In genomic region chr17:996554-997344, GRCh38 we compare ENCODE assay signal across 1 cellular context.
TF ChIP-seq lines count a peak whose summit lies in the region.

Gene TIMM22, plus strand, starts transcription at chr17:997129. Its CDS starts 14 bp downstream, at chr17:997143.

TF ChIP-seq in GM12878, 131 proteins besides CTCF, POLR2A, EP300 and RAD21 (continued from another document and continues in another):
- peak; percentile 74 for TF ChIP-seq E2F8 (IDR thresholded peaks at IDR 0.05; ENCODE audit: low read depth, partially characterized antibody)
- no peak for TF ChIP-seq NR2C2 (IDR thresholded peaks at IDR 0.05; ENCODE audit: borderline replicate concordance, control insufficient read depth, insufficient read length, low read depth)
- no peak for TF ChIP-seq CUX1 (IDR thresholded peaks at IDR 0.05; ENCODE audit: insufficient replicate concordance, low read depth, low read length)
- TF ChIP-seq RFX5 (IDR thresholded peaks at IDR 0.05; ENCODE audit: low read depth, low read length) = no peak
- no peak for TF ChIP-seq ZNF622 (IDR thresholded peaks at IDR 0.05)
- TF ChIP-seq ZBTB11 (CRISPR knock-in tag; IDR thresholded peaks at IDR 0.05) = no peak
- TF ChIP-seq CEBPZ (IDR thresholded peaks at IDR 0.05; ENCODE audit: low read depth, low read length) = no peak
- peak; percentile 100 for TF ChIP-seq RELB (IDR thresholded peaks at IDR 0.05; ENCODE audit: low read depth)
- TF ChIP-seq EED (IDR thresholded peaks at IDR 0.05; ENCODE audit: low read depth) = no peak
- TF ChIP-seq SRF (IDR thresholded peaks at IDR 0.05; ENCODE audit: low read depth in 2 of 2, low read length in 2 of 2) = 0 out of 4 replicates have a peak, but pooled peaks of 1 of the 2 experiments have one; percentile 59
- TF ChIP-seq USF2 (IDR thresholded peaks at IDR 0.05; ENCODE audit: borderline replicate concordance, low read depth, low read length) = peak; percentile 54
- no peak for TF ChIP-seq CHD1 (IDR thresholded peaks at IDR 0.05; ENCODE audit: low read depth, low read length)
- TF ChIP-seq POU2F2 (IDR thresholded peaks at IDR 0.05; ENCODE audit: borderline replicate concordance, low read depth, low read length) = peak; percentile 58; the same call in 1 of the 3 replicates
- TF ChIP-seq KLF5 (IDR thresholded peaks at IDR 0.05; ENCODE audit: partially characterized antibody) = peak; percentile 88
- peak; percentile 86; the same call in 1 of the 2 replicates for TF ChIP-seq MAX (IDR thresholded peaks at IDR 0.05; ENCODE audit: low read depth, low read length)
- 0 out of 2 replicates have a peak, but pooled peaks have one; percentile 58 for TF ChIP-seq PAX5 (IDR thresholded peaks at IDR 0.05; ENCODE audit: borderline replicate concordance, low read depth, low read length)
- peak; percentile 75 for TF ChIP-seq NKRF (conservative IDR thresholded peaks at IDR 0.05)
- TF ChIP-seq CEBPB (IDR thresholded peaks at IDR 0.05; ENCODE audit: borderline replicate concordance in 1 of 2, low read depth in 2 of 2, low read length in 2 of 2) = no peak
- TF ChIP-seq IRF3 (IDR thresholded peaks at IDR 0.05) = no peak; the same call in 1 of the 2 replicates
- peak; percentile 75; the same call in 1 of the 2 replicates for TF ChIP-seq SMAD5 (IDR thresholded peaks at IDR 0.05; ENCODE audit: low read depth)
- TF ChIP-seq ESRRA (IDR thresholded peaks at IDR 0.05; ENCODE audit: low read length) = no peak
- 0 out of 2 replicates have a peak, but pooled peaks have one; percentile 14 for TF ChIP-seq BACH1 (IDR thresholded peaks at IDR 0.05; ENCODE audit: borderline replicate concordance)
- no peak for TF ChIP-seq STAT3 (IDR thresholded peaks at IDR 0.05; ENCODE audit: low read depth, low read length)
